ENCODE assay signal across 9 cellular contexts in the genomic region with DNA sequence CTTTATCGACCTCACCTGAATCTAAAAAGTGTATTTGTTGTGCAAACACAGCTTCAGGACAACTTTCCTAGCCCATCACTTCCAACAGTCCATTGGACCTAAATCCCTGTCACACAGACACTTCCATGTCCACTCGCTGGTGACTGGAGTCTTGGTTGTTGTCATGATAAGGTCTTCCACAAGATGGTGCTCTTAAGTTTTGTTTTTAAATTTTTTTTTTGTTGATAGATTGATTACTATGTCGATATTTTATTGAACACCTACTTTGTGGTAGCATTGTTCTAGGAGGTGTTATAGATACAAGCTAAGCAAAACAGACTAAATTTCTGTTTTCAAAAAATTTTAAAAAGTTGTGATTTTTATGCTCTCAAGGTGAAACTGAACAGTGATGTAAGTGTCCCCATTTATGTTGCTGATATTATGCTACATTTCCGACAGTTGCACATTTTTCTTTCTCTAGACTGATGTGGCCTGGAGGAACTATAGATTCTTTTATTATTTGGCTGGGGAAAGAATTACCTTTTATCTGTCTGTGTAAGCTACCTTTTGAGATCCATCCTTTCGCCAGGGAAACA. TPM values are rescaled to one million over a fixed set of nuclear protein-coding genes. Genes with fewer than 3 reads are reported as not detected.
DNase-seq lines count a peak whose midpoint lies in the region; ATAC-seq and TF ChIP-seq lines count a peak whose summit lies in the region.
"Had no signal": no experiment of that assay in that cellular context is flagged by ENCODE, and none has a peak within 500 bp of the region (broad histone marks: within the 10 kb centered on the region; RNA-seq: fewer than 3 reads in every experiment).

No MANE protein-coding gene starts in this region.

- H3K4me3 Mint-ChIP-seq in natural killer cell = no peak overlapping the region
- H3K4me3 Mint-ChIP-seq in natural killer cell treated with Interleukin-12 subunit alpha and Interleukin-12 subunit beta and Interleukin-15 and Interleukin-18, amount 100 ng/mL, for 72 hours = no peak overlapping the region
- H3K4me3 Mint-ChIP-seq: naive thymus-derived CD8-positive, alpha-beta T cell had no signal

- H3K4me1 Mint-ChIP-seq in natural killer cell = no peaks in the 10 kb centered on the region
- no peaks in the 10 kb centered on the region for H3K4me1 Mint-ChIP-seq in natural killer cell treated with Interleukin-12 subunit alpha and Interleukin-12 subunit beta and Interleukin-15 and Interleukin-18, amount 100 ng/mL, for 72 hours (ENCODE audit: low read depth in 2 of 2)

- no peaks in the 10 kb centered on the region for H3K4me1 ChIP-seq in fibroblast of lung (ENCODE audit: control insufficient read depth, extremely low read depth, insufficient read depth, low read length)

- no peaks in the 10 kb centered on the region for H3K36me3 ChIP-seq in fibroblast of lung (ENCODE audit: control insufficient read depth, insufficient read depth, low read length)

- no peaks in the 10 kb centered on the region for H4K20me1 ChIP-seq in fibroblast of lung (ENCODE audit: control insufficient read depth, extremely low read depth, insufficient read depth, low read length)

- no peaks in the 10 kb centered on the region for H3K36me3 Mint-ChIP-seq in natural killer cell
- H3K36me3 Mint-ChIP-seq in natural killer cell treated with Interleukin-12 subunit alpha and Interleukin-12 subunit beta and Interleukin-15 and Interleukin-18, amount 100 ng/mL, for 72 hours = peaks cover 4% of the 10 kb centered on the region

- peaks cover 25 to 42% of the 10 kb centered on the region in 2 donors for H3K27me3 Mint-ChIP-seq in natural killer cell (ENCODE audit: low read depth in 2 of 2)
- H3K27me3 Mint-ChIP-seq in natural killer cell treated with Interleukin-12 subunit alpha and Interleukin-12 subunit beta and Interleukin-15 and Interleukin-18, amount 100 ng/mL, for 72 hours = peaks cover 31 to 42% of the 10 kb centered on the region in 2 donors

- no peak overlapping the region for H3K27ac ChIP-seq in fibroblast of lung (ENCODE audit: insufficient read depth, low read length)

- no peak overlapping the region for H3K4me3 ChIP-seq in fibroblast of lung (replicated peaks in 1 of 4; ENCODE audit: control extremely low read depth in 1 of 4, insufficient read depth in 1 of 4, low read depth in 3 of 4, low read length in 4 of 4)

- H3K9me3 ChIP-seq in fibroblast of lung (ENCODE audit: control insufficient read depth, insufficient read depth, low read depth, low read length) = no peaks in the 10 kb centered on the region

- no peaks in the 10 kb centered on the region for H3K9me3 Mint-ChIP-seq in natural killer cell
- no peaks in the 10 kb centered on the region for H3K9me3 Mint-ChIP-seq in natural killer cell treated with Interleukin-12 subunit alpha and Interleukin-12 subunit beta and Interleukin-15 and Interleukin-18, amount 100 ng/mL, for 72 hours

- DNase-seq in natural killer cell (no peak), NCI-H69 (lab: John Stamatoyannopoulos, UW) (peak; percentile 6), fibroblast of lung (ENCODE audit: low read depth in 2 of 2) (peak in 1 of 2 donors; percentile 36), GDM1 (lab: John Stamatoyannopoulos, UW) (no peak)
- no peak for DNase-seq in natural killer cell treated with Interleukin-12 subunit alpha and Interleukin-12 subunit beta and Interleukin-15 and Interleukin-18, amount 100 ng/mL, for 72 hours (ENCODE audit: low spot score)
- no peak for DNase-seq in activated effector memory CD4-positive, alpha-beta T cell treated with anti-CD3 and anti-CD28 coated beads, Interleukin-2, amount 50 U/mL, for 16 hours
- DNase-seq in activated naive CD4-positive, alpha-beta T cell (lab: John Stamatoyannopoulos, UW) = no peak

- no peak overlapping the region for H3K9ac ChIP-seq in fibroblast of lung (ENCODE audit: insufficient read depth, low read length)

- no peak overlapping the region for H3K4me2 ChIP-seq in fibroblast of lung (ENCODE audit: extremely low read depth, insufficient read depth, low read length)

- ATAC-seq in natural killer cell = no peak
- ATAC-seq in natural killer cell treated with Interleukin-12 subunit alpha and Interleukin-12 subunit beta and Interleukin-15 and Interleukin-18, amount 100 ng/mL, for 72 hours = no peak
- no peak for ATAC-seq in GM19397 (IDR thresholded peaks at IDR 0.05; ENCODE audit: unreplicated experiment)
- ATAC-seq: naive thymus-derived CD8-positive, alpha-beta T cell had no signal

- H3K27ac Mint-ChIP-seq in natural killer cell = no peak overlapping the region
- no peak overlapping the region for H3K27ac Mint-ChIP-seq in natural killer cell treated with Interleukin-12 subunit alpha and Interleukin-12 subunit beta and Interleukin-15 and Interleukin-18, amount 100 ng/mL, for 72 hours
- H3K27ac Mint-ChIP-seq: naive thymus-derived CD8-positive, alpha-beta T cell had no signal

- peaks cover 11% of the 10 kb centered on the region for H3K27me3 ChIP-seq in fibroblast of lung (ENCODE audit: control insufficient read depth, insufficient read depth, low read length)

- intact Hi-C loops in natural killer cell (cut with micrococcal nuclease) = no loop called here

- TF ChIP-seq CTCF in natural killer cell (IDR thresholded peaks at IDR 0.05) = peak; percentile 19
- peak; percentile 45 to 54 for TF ChIP-seq CTCF in fibroblast of lung (conservative IDR thresholded peaks at IDR 0.05 in 1 of 2, IDR thresholded peaks at IDR 0.05 in 1 of 2; ENCODE audit: low read depth in 1 of 2, low read length in 2 of 2)

- H2AFZ ChIP-seq in fibroblast of lung (ENCODE audit: low read length) = no peak overlapping the region

- no peaks in the 10 kb centered on the region for H3K79me2 ChIP-seq in fibroblast of lung (ENCODE audit: control insufficient read depth, insufficient read depth, low read length)

RNA-seq across cellular contexts. Expression of gene ERICH6B, which starts 8.1 kb away (rescaled TPM):
- total RNA-seq in natural killer cell (not detected), fibroblast of lung (not detected in 2 replicates)
- total RNA-seq in natural killer cell treated with Interleukin-12 subunit alpha and Interleukin-12 subunit beta and Interleukin-15 and Interleukin-18, amount 100 ng/mL, for 72 hours = not detected
- polyA plus RNA-seq in fibroblast of lung = not detected in 2 replicates
- 0.29 TPM in 1 of 2 replicates, not detected in the other for polyA plus RNA-seq in fibroblast of lung (2012)
- polyA minus RNA-seq in fibroblast of lung (ENCODE audit: low replicate concordance) = not detected in 2 replicates
- total RNA-seq: naive thymus-derived CD8-positive, alpha-beta T cell had no signal
- polyA plus RNA-seq: naive thymus-derived CD8-positive, alpha-beta T cell had no signal
